In the genomic region with DNA sequence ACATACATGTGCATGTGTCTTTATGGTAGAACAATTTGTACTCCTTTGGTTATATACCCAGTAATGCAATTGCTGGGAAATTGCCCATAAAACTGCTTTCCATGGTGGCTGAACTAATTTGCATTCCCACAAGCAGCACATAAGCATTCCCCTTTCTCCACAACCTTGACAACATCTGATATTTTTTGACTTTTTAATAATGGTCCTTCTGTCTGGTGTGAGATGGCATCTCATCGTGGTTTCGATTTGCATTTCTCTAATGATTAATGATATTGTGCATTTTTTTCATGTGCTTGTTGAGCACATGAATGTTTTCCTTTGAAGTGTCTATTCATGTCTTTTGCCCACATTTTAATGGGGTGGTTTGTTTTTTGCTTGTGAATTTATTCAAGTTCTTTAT, we compare ENCODE assay signal across 19 cellular contexts.
"Had no signal": no experiment of that assay in that cellular context is flagged by ENCODE, and none has a peak within 500 bp of the region (broad histone marks: within the 10 kb centered on the region; RNA-seq: fewer than 3 reads in every experiment).

No MANE protein-coding gene starts in this region.

- ATAC-seq: activated CD4-positive, alpha-beta T cell treated with anti-CD3 and anti-CD28 coated beads for 36 hours; activated CD8-positive, alpha-beta memory T cell treated with anti-CD3 and anti-CD28 coated beads, Interleukin-2, amount 10 ng/mL, durations not matched to agents 7 days and 5 days; activated CD8-positive, alpha-beta T cell treated with anti-CD3 and anti-CD28 coated beads, Interleukin-2, amount 10 ng/mL, durations not matched to agents 7 days and 5 days; foreskin keratinocyte; gastroesophageal sphincter had no signal

- DNase-seq: activated CD4-positive, alpha-beta memory T cell treated with anti-CD3 and anti-CD28 coated beads for 36 hours; activated CD4-positive, alpha-beta T cell treated with anti-CD3 and anti-CD28 coated beads for 36 hours; activated CD4-positive, alpha-beta T cell treated with anti-CD3 and anti-CD28 coated beads, Interleukin-2, amount 10 ng/mL, durations not matched to agents 24 days and 14 days; activated CD4-positive, CD25-positive, alpha-beta regulatory T cell; activated CD4-positive, CD25-positive, alpha-beta regulatory T cell treated with anti-CD3 and anti-CD28 coated beads, Interleukin-2, amount 50 U/mL, for 72 hours; activated CD8-positive, alpha-beta memory T cell treated with anti-CD3 and anti-CD28 coated beads, Interleukin-2, amount 10 ng/mL, durations not matched to agents 7 days and 5 days; activated CD8-positive, alpha-beta memory T cell treated with anti-CD3 and anti-CD28 coated beads, Interleukin-2, amount 50 U/mL, for 4 hours; activated CD8-positive, alpha-beta T cell treated with anti-CD3 and anti-CD28 coated beads, Interleukin-2, amount 10 ng/mL, durations not matched to agents 7 days and 5 days; activated effector memory CD4-positive, alpha-beta T cell treated with anti-CD3 and anti-CD28 coated beads, Interleukin-2, amount 50 U/mL, for 16 hours; activated naive CD4-positive, alpha-beta T cell treated with anti-CD3 and anti-CD28 coated beads for 36 hours; activated naive CD8-positive, alpha-beta T cell treated with anti-CD3 and anti-CD28 coated beads, Interleukin-2, amount 10 ng/mL, durations not matched to agents 7 days and 5 days; activated T-cell treated with anti-CD3 and anti-CD28 coated beads, Interleukin-2, amount 50 U/mL, for 1 hour; activated T-cell treated with anti-CD3 and anti-CD28 coated beads, Interleukin-2, amount 50 U/mL, for 48 hours; dorsolateral prefrontal cortex; effector memory CD4-positive, alpha-beta T cell; erythroblast; foreskin keratinocyte; T-helper 2 cell had no signal
